Comparison of ENCODE assay signal across 22 cellular contexts in genomic region chr12:61781021-61781581, GRCh38.
DNase-seq lines count a peak whose midpoint lies in the region; ATAC-seq, FAIRE-seq and TF ChIP-seq lines count a peak whose summit lies in the region.
"Had no signal": no experiment of that assay in that cellular context is flagged by ENCODE, and none has a peak within 500 bp of the region (broad histone marks: within the 10 kb centered on the region; RNA-seq: fewer than 3 reads in every experiment).

No MANE protein-coding gene starts in this region.

- no peak overlapping the region for H2BK20ac ChIP-seq in H1 (ENCODE audit: low read length)

- H3K9ac ChIP-seq in HUES6 (ENCODE audit: low read length): no peak overlapping the region
- no peak overlapping the region for H3K9ac ChIP-seq in H1 (replicated peaks in 1 of 4; ENCODE audit: extremely low read depth in 1 of 4, low read depth in 3 of 4, low read length in 3 of 4)
- no peak overlapping the region for H3K9ac ChIP-seq in mesendoderm (ENCODE audit: low read length)
- H3K9ac ChIP-seq: GM23248, SK-N-SH had no signal

- no peak for TF ChIP-seq RAD21 in H1 (IDR thresholded peaks at IDR 0.05 in 1 of 2, conservative IDR thresholded peaks at IDR 0.05 in 1 of 2; ENCODE audit: low read depth in 2 of 2, low read length in 2 of 2)

- H3K27me3 Mint-ChIP-seq in glutamatergic neuron (ENCODE audit: unreplicated experiment): no peaks in the 10 kb centered on the region
- H3K27me3 Mint-ChIP-seq: B cell; CD4-positive, alpha-beta T cell had no signal

- H4K91ac ChIP-seq in H1 (replicated peaks; ENCODE audit: insufficient read length, low read length): no peak overlapping the region

- no peak overlapping the region for H2AFZ ChIP-seq in H1 (ENCODE audit: low read length)
- H2AFZ ChIP-seq: GM23248 had no signal

- FAIRE-seq in H1 (lab: Jason Lieb, UNC): no peak

- no peak for ATAC-seq in GM21529 (IDR thresholded peaks at IDR 0.05; ENCODE audit: unreplicated experiment)
- ATAC-seq: Right ventricle myocardium inferior had no signal

- no peak overlapping the region for H3K14ac ChIP-seq in H1 (ENCODE audit: insufficient read length)

- H3K36me3 ChIP-seq in HUES6 (ENCODE audit: control insufficient read depth, insufficient read depth, low read length) (no peaks in the 10 kb centered on the region), H1 (ENCODE audit: control insufficient read depth in 2 of 4, insufficient read depth in 4 of 4, low read length in 3 of 4) (no peaks in the 10 kb centered on the region), mesendoderm (ENCODE audit: control insufficient read depth, insufficient read depth, low read length) (no peaks in the 10 kb centered on the region)
- H3K36me3 ChIP-seq: MG63, Peyer's patch had no signal

- no peaks in the 10 kb centered on the region for H3K9me3 ChIP-seq in HUES6 (ENCODE audit: control insufficient read depth, insufficient read depth, low read depth, low read length)
- H3K9me3 ChIP-seq in H1 (ENCODE audit: insufficient read depth in 2 of 2, low read depth in 1 of 2, low read length in 1 of 2): no peaks in the 10 kb centered on the region; a peak in 1 of 4 replicates
- H3K9me3 ChIP-seq: MG63, Peyer's patch, SK-N-SH had no signal

- H2BK15ac ChIP-seq in H1 (ENCODE audit: low read length) (no peak overlapping the region), mesendoderm (replicated peaks; ENCODE audit: low read depth) (no peak overlapping the region)

- H3K4me2 ChIP-seq in H1 (ENCODE audit: insufficient read depth in 1 of 2, low read depth in 2 of 2, low read length in 2 of 2) (peak overlapping the region; percentile 9 to 19; a peak in 2 of 4 replicates), mesendoderm (ENCODE audit: low read length) (no peak overlapping the region)
- H3K4me2 ChIP-seq: SK-N-SH had no signal

- no peaks in the 10 kb centered on the region for H3K9me3 Mint-ChIP-seq in glutamatergic neuron (ENCODE audit: unreplicated experiment)

- H4K5ac ChIP-seq in H1 (ENCODE audit: insufficient read length, low read depth, low read length) (no peak overlapping the region), mesendoderm (ENCODE audit: low read length) (no peak overlapping the region)

- H3K4me1 ChIP-seq in HUES6 (ENCODE audit: control insufficient read depth, insufficient read depth, low read length) (peaks cover 45% of the 10 kb centered on the region), H1 (replicated peaks in 1 of 4; ENCODE audit: control insufficient read depth in 3 of 4, insufficient read depth in 4 of 4, low read length in 3 of 4) (peaks cover 0 to 16% (median 4%) of the 10 kb centered on the region in 4 experiments; a peak in 3 of 7 replicates), mesendoderm (ENCODE audit: control insufficient read depth, low read depth, low read length) (peaks cover 7% of the 10 kb centered on the region)
- H3K4me1 ChIP-seq: Peyer's patch had no signal

- H3K4me1 Mint-ChIP-seq in glutamatergic neuron (ENCODE audit: low read depth, unreplicated experiment): no peaks in the 10 kb centered on the region
- H3K4me1 Mint-ChIP-seq: B cell had no signal

- H2AK5ac ChIP-seq in H1 (ENCODE audit: low read depth, low read length): no peak overlapping the region
- no peak overlapping the region for H2AK5ac ChIP-seq in mesendoderm (ENCODE audit: low read length)

- no peak overlapping the region for H2BK120ac ChIP-seq in H1 (replicated peaks; ENCODE audit: low read depth, low read length)
- H2BK120ac ChIP-seq in mesendoderm (ENCODE audit: low read depth, low read length): no peak overlapping the region

- H3K56ac ChIP-seq in H1 (replicated peaks; ENCODE audit: insufficient read length, low read depth, low read length) (no peak overlapping the region), mesendoderm (ENCODE audit: low read length) (no peak overlapping the region)

- H3K79me1 ChIP-seq in H1 (ENCODE audit: low read depth, low read length) (no peaks in the 10 kb centered on the region), mesendoderm (ENCODE audit: low read length) (no peaks in the 10 kb centered on the region)

- in situ Hi-C loops in ACHN (cut with HindIII; ENCODE audit: low pct_ligation_motif_present, low pct_unique_long_range_greater_than_20kb, low sequenced_read_pairs): no loop called here

- H3K4me3 Mint-ChIP-seq in glutamatergic neuron (ENCODE audit: unreplicated experiment): no peak overlapping the region
- H3K4me3 Mint-ChIP-seq: B cell; CD4-positive, alpha-beta T cell had no signal

- CTCF ChIA-PET in H1 (lab: Charles Lee; ENCODE audit: partially characterized antibody): interaction anchor here (0.6 kb wide), 1 partner anchor 1393 kb away, joined by 3 read pairs; no protein-coding TSS in a partner anchor

- H3K27ac Mint-ChIP-seq in glutamatergic neuron (ENCODE audit: unreplicated experiment): no peak overlapping the region
- H3K27ac Mint-ChIP-seq: B cell; CD4-positive, alpha-beta T cell had no signal

- no peaks in the 10 kb centered on the region for H3K23me2 ChIP-seq in H1 (ENCODE audit: low read depth, low read length)

- TF ChIP-seq EP300 in H1 (IDR thresholded peaks at IDR 0.05; ENCODE audit: borderline replicate concordance in 1 of 2, low read depth in 2 of 2, low read length in 2 of 2): no peak

- H3K23ac ChIP-seq in H1 (ENCODE audit: insufficient read length) (no peak overlapping the region), mesendoderm (ENCODE audit: low read length) (no peak overlapping the region)

- TF ChIP-seq CTCF in H1 (IDR thresholded peaks at IDR 0.05; ENCODE audit: control extremely low read depth in 1 of 3, insufficient read depth in 1 of 3, low read depth in 1 of 3, low read length in 3 of 3): no peak
- no peak for TF ChIP-seq CTCF in glutamatergic neuron (IDR thresholded peaks at IDR 0.05; ENCODE audit: partially characterized antibody, unreplicated experiment)

- H3K79me2 ChIP-seq in H1 (ENCODE audit: control insufficient read depth in 1 of 2, insufficient read depth in 2 of 2, low read length in 2 of 2) (no peaks in the 10 kb centered on the region), mesendoderm (ENCODE audit: control insufficient read depth, insufficient read depth, low read length) (no peaks in the 10 kb centered on the region)

- H3K27ac ChIP-seq in HUES6 (ENCODE audit: low read depth, low read length) (peak overlapping the region; percentile 48; the same call in 1 of the 2 replicates), H1 (ENCODE audit: low read depth, low read length) (no peak overlapping the region), mesendoderm (ENCODE audit: low read depth, low read length) (peak overlapping the region; percentile 52)
- H3K27ac ChIP-seq: GM23248, Peyer's patch had no signal

- H2BK5ac ChIP-seq in H1 (ENCODE audit: low read depth, low read length) (no peak overlapping the region), mesendoderm (ENCODE audit: low read length) (no peak overlapping the region)

- H3K36me3 Mint-ChIP-seq in glutamatergic neuron (ENCODE audit: unreplicated experiment): no peaks in the 10 kb centered on the region

- TF ChIP-seq POLR2A in H1 (IDR thresholded peaks at IDR 0.05; ENCODE audit: control extremely low read depth in 1 of 2, low read depth in 2 of 2, low read length in 2 of 2): no peak

- 56% methylated on average over 1 of the region's 1 CpG; no CpG with 5 or more reads in 1 of the 2 experiments for WGBS in H1 (ENCODE audit: extremely low coverage in 1 of 2, insufficient coverage in 1 of 2, insufficient read length in 1 of 2, insufficient replicate concordance in 2 of 2, low coverage in 1 of 2, low lambda C conversion rate in 2 of 2, missing lambda C conversion rate in 1 of 2), 2 experiments
- WGBS in mesendoderm (ENCODE audit: extremely low coverage, insufficient coverage, low lambda C conversion rate): no CpG with 5 or more reads among the region's 1 CpG

- H3K4me3 ChIP-seq in HUES6 (ENCODE audit: low read depth, low read length) (no peak overlapping the region), H1 (ENCODE audit: extremely low read depth in 1 of 4, insufficient read depth in 2 of 4, low read depth in 3 of 4, low read length in 4 of 4) (peak overlapping the region in 1 of 4 experiments; percentile 20; a peak in 1 of 8 replicates), mesendoderm (ENCODE audit: low read length) (no peak overlapping the region)
- H3K4me3 ChIP-seq: GM23248, MG63, Peyer's patch had no signal

- H3K18ac ChIP-seq in H1 (ENCODE audit: extremely low read depth, low read length): no peak overlapping the region
- peak overlapping the region; percentile 51 for H3K18ac ChIP-seq in mesendoderm (ENCODE audit: low read length)

- POLR2A ChIA-PET in H1 (lab: Charles Lee; ENCODE audit: partially characterized antibody): no interaction called here

- H3K4ac ChIP-seq in H1 (replicated peaks; ENCODE audit: insufficient read length, low read depth, low read length) (no peak overlapping the region), mesendoderm (ENCODE audit: low read depth, low read length) (no peak overlapping the region)

- no peak for DNase-seq in H1 (ENCODE audit: low read depth in 1 of 2, low spot score in 2 of 2)
- peak; percentile 93 for DNase-seq in mesendoderm
- peak; percentile 0 for DNase-seq in putamen (ENCODE audit: low spot score)
- no peak for DNase-seq in glutamatergic neuron
- DNase-seq in AG08396 (ENCODE audit: low spot score): no peak
- DNase-seq in ACHN: no peak
- DNase-seq: CD4-positive, alpha-beta T cell; DMS79; GM23248; IMR-90; Karpas-422; MG63; NCI-H1092; NCI-H2081 treated with DMSO at 0.1 percent for 48 hours; NCI-H510A treated with DMSO at 0.1 percent for 48 hours; NCI-H82; Peyer's patch; SK-N-SH had no signal

- H4K8ac ChIP-seq in H1 (ENCODE audit: extremely low read depth, insufficient read depth, low read length) (no peak overlapping the region), mesendoderm (ENCODE audit: low read depth, low read length) (no peak overlapping the region)

- no peaks in the 10 kb centered on the region for H4K20me1 ChIP-seq in H1 (replicated peaks in 1 of 2; ENCODE audit: control insufficient read depth in 1 of 2, insufficient read depth in 2 of 2, low read length in 2 of 2)

- H3K27me3 ChIP-seq in HUES6 (ENCODE audit: control insufficient read depth, insufficient read depth, low read length) (no peaks in the 10 kb centered on the region), H1 (replicated peaks in 1 of 4; ENCODE audit: control insufficient read depth in 3 of 4, extremely low read depth in 1 of 4, insufficient read depth in 3 of 4, low read length in 3 of 4) (peaks cover 0 to 2% (median 0%) of the 10 kb centered on the region in 4 experiments; a peak in 2 of 7 replicates), mesendoderm (ENCODE audit: insufficient read depth, low read length, poor library complexity) (no peaks in the 10 kb centered on the region)
- H3K27me3 ChIP-seq: MG63, Peyer's patch had no signal

- no peak overlapping the region for H2BK12ac ChIP-seq in H1 (ENCODE audit: low read depth, low read length)

TF ChIP-seq in H1, 55 proteins besides CTCF, POLR2A, EP300 and RAD21:
- peak; percentile 67; the same call in 1 of the 2 replicates for TF ChIP-seq TEAD4 (IDR thresholded peaks at IDR 0.05; ENCODE audit: low read depth, low read length)
- no peak for TF ChIP-seq SIN3A (conservative IDR thresholded peaks at IDR 0.05 in 1 of 2, IDR thresholded peaks at IDR 0.05 in 1 of 2; ENCODE audit: low read depth in 1 of 2, low read length in 2 of 2)

Comparison
In these comparisons a context has a peak if more than half of its experiments do, and no peak if none do; other contexts are left out.
1. DNase-seq: peak in mesendoderm (single experiment) and putamen (single experiment); none in H1 (0 of 2), glutamatergic neuron (single experiment), AG08396 (single experiment) and ACHN (single experiment).